24 cellular contexts compared by ENCODE assay signal in the genomic region with DNA sequence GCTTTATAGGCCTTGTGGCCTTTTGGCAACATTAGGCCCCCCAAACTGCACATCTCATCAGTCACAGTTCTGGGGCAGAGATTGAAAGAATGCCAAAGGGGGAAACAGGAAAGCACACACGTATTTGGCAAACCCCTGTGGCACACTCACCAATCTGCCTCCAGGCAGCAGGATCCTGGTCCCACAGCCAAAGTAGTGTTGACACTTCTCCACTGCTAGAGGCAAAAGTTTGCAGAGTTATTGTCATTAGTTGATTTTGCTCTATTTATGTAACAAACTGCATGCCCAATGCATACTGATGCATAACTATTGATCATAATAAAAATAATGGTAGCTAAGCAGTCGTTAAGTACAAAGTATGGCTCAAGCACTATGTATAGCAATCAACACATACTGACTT.
"Had no signal": no experiment of that assay in that cellular context is flagged by ENCODE, and none has a peak within 500 bp of the region (broad histone marks: within the 10 kb centered on the region; RNA-seq: fewer than 3 reads in every experiment).

No MANE protein-coding gene starts in this region.

- DNase-seq: natural killer cell; occipital lobe; ovary; posterior cingulate gyrus; psoas muscle; right cardiac atrium; right lobe of liver; sigmoid colon; small intestine; stimulated activated CD4-positive, alpha-beta T cell treated with anti-CD3 and anti-CD28 coated beads, Interleukin-15, amount 100 ng/mL, for 24 hours; stimulated activated CD4-positive, alpha-beta T cell treated with anti-CD3 and anti-CD28 coated beads, Interleukin-2, amount 100 ng/mL, for 24 hours; stimulated activated CD4-positive, alpha-beta T cell treated with anti-CD3 and anti-CD28 coated beads, Interleukin-2, amount 100 ng/mL, for 48 hours; stimulated activated CD4-positive, alpha-beta T cell treated with anti-CD3 and anti-CD28 coated beads, Interleukin-4, amount 100 ng/mL, for 24 hours; stimulated activated naive B cell treated with anti-CD40 and anti-IgM and Interleukin-4, amounts not matched to agents 10 μg/mL and 1 μg/mL and 100 μg/mL, for 72 hours; stimulated activated naive CD4-positive, alpha-beta T cell treated with Interleukin-2 at 50 U/mL for 16 hours; stomach; thyroid gland; transverse colon; upper lobe of right lung; uterus had no signal

- ATAC-seq: natural killer cell; psoas muscle; right cardiac atrium; right lobe of liver; stimulated activated effector memory CD8-positive, alpha-beta T cell treated with anti-CD3 and anti-CD28 coated beads, Interleukin-12 subunit alpha, Interleukin-12 subunit beta, amount 100 ng/mL, for 72 hours; stimulated activated naive B cell treated with anti-CD40 and anti-IgM and Interleukin-4, amounts not matched to agents 10 μg/mL and 1 μg/mL and 100 μg/mL, for 72 hours; upper lobe of right lung had no signal

- H3K4me3 ChIP-seq: neural progenitor cell, ovary, psoas muscle, right lobe of liver, sigmoid colon, stomach, thoracic aorta, thyroid gland, transverse colon, upper lobe of right lung, uterus had no signal

- H3K36me3 ChIP-seq: neural progenitor cell, ovary, right lobe of liver, sigmoid colon, stomach, thoracic aorta, thyroid gland, transverse colon, upper lobe of right lung, uterus had no signal

- FAIRE-seq: small intestine had no signal

- H3K4me1 ChIP-seq: neural progenitor cell, parathyroid adenoma, psoas muscle, right lobe of liver, sigmoid colon, stomach, thyroid gland, transverse colon, upper lobe of right lung, uterus had no signal

- H3K27ac ChIP-seq: neural progenitor cell, ovary, parathyroid adenoma, psoas muscle, right lobe of liver, sigmoid colon, stomach, thoracic aorta, thyroid gland, transverse colon, upper lobe of right lung, uterus had no signal

- H3K4me2 ChIP-seq: neural progenitor cell had no signal

- H3K27me3 ChIP-seq: neural progenitor cell, ovary, right lobe of liver, sigmoid colon, stomach, thyroid gland, transverse colon, upper lobe of right lung, uterus had no signal

- H3K9me3 ChIP-seq: ovary, psoas muscle, right lobe of liver, sigmoid colon, stomach, thoracic aorta, thyroid gland, transverse colon, upper lobe of right lung, uterus had no signal
